Comparison of ENCODE assay signal across 9 cellular contexts in genomic region chr7:4792537-4793126, GRCh38. TPM values are rescaled to one million over a fixed set of nuclear protein-coding genes. Genes with fewer than 3 reads are reported as not detected.
A peak's percentile ranks its signal among the peaks of the same experiment; 100 is the strongest.
DNase-seq lines count a peak whose midpoint lies in the region; ATAC-seq and TF ChIP-seq lines count a peak whose summit lies in the region.
"Had no signal": no experiment of that assay in that cellular context is flagged by ENCODE, and none has a peak within 500 bp of the region (broad histone marks: within the 10 kb centered on the region; RNA-seq: fewer than 3 reads in every experiment).

No MANE protein-coding gene starts in this region.

- no peak overlapping the region for H3K27ac Mint-ChIP-seq in T-helper 2 cell treated with Interferon-gamma antibody and Interleukin-4, amounts not matched to agents 5 μg/mL and 100 μg/mL, for 36 hours

- H3K4me3 ChIP-seq in mucosa of descending colon (no peak overlapping the region), urinary bladder (ENCODE audit: low read depth, low read length) (peak overlapping the region; percentile 20)

- H3K4me1 Mint-ChIP-seq in T-helper 2 cell treated with Interferon-gamma antibody and Interleukin-4, amounts not matched to agents 5 μg/mL and 100 μg/mL, for 36 hours (ENCODE audit: low read depth) = peaks cover 2% of the 10 kb centered on the region

- TF ChIP-seq CTCF in mucosa of descending colon (IDR thresholded peaks at IDR 0.05) = no peak

- intact Hi-C loops in Right ventricle myocardium inferior (cut with DNase I) = loop anchor here (10.0 kb wide), 1 partner anchor 292 kb away; no protein-coding TSS in a partner anchor
- intact Hi-C loops in cardiac septum (cut with DNase I) = no loop called here
- intact Hi-C loops in mucosa of descending colon (cut with DNase I, micrococcal nuclease) = no loop called here

- H3K4me3 Mint-ChIP-seq in T-helper 2 cell treated with Interferon-gamma antibody and Interleukin-4, amounts not matched to agents 5 μg/mL and 100 μg/mL, for 36 hours = no peak overlapping the region

- H3K9me3 ChIP-seq in mucosa of descending colon = no peaks in the 10 kb centered on the region

- no peaks in the 10 kb centered on the region for H3K36me3 ChIP-seq in mucosa of descending colon (ENCODE audit: low read depth)
- peaks cover 8% of the 10 kb centered on the region for H3K36me3 ChIP-seq in urinary bladder (ENCODE audit: insufficient read depth)

- no peaks in the 10 kb centered on the region for H3K9me3 Mint-ChIP-seq in T-helper 2 cell treated with Interferon-gamma antibody and Interleukin-4, amounts not matched to agents 5 μg/mL and 100 μg/mL, for 36 hours

- H3K36me3 Mint-ChIP-seq in T-helper 2 cell treated with Interferon-gamma antibody and Interleukin-4, amounts not matched to agents 5 μg/mL and 100 μg/mL, for 36 hours (ENCODE audit: low read depth) = peaks cover 16% of the 10 kb centered on the region

- no peak for DNase-seq in Right ventricle myocardium inferior (ENCODE audit: missing footprints)
- DNase-seq in cardiac septum (ENCODE audit: low spot score) = no peak
- DNase-seq in ecto neural progenitor cell (ENCODE audit: low spot score) = peak; percentile 69
- DNase-seq in mucosa of descending colon = peak; percentile 31 to 71 (median 45)
- no peak for DNase-seq in NCI-H1105 (lab: John Stamatoyannopoulos, UW)
- DNase-seq in T-helper 2 cell treated with Interferon-gamma antibody and Interleukin-4, amounts not matched to agents 5 μg/mL and 100 μg/mL, for 36 hours (ENCODE audit: low spot score) = no peak
- DNase-seq: NCI-H1417 treated with DMSO at 0.1 percent for 48 hours had no signal

- H3K4me1 ChIP-seq in mucosa of descending colon (ENCODE audit: low read depth) (no peaks in the 10 kb centered on the region), urinary bladder (ENCODE audit: insufficient read depth) (no peaks in the 10 kb centered on the region)

- 31% methylated on average over 47 of the region's 47 CpGs for WGBS in urinary bladder

- no peaks in the 10 kb centered on the region for H3K27me3 Mint-ChIP-seq in T-helper 2 cell treated with Interferon-gamma antibody and Interleukin-4, amounts not matched to agents 5 μg/mL and 100 μg/mL, for 36 hours (ENCODE audit: low read depth)

- ATAC-seq in Right ventricle myocardium inferior (peak; percentile 23), mucosa of descending colon (peak; percentile 60), HG02610 (IDR thresholded peaks at IDR 0.05; ENCODE audit: unreplicated experiment) (no peak)

- H3K27ac ChIP-seq in urinary bladder (ENCODE audit: low read depth) = no peak overlapping the region

RNA-seq across cellular contexts. Expression of gene AP5Z1, which starts 17.2 kb away (rescaled TPM):
- total RNA-seq in Right ventricle myocardium inferior (14.4 TPM), cardiac septum (15.9 TPM), mucosa of descending colon (10 to 100 TPM; 39.5 to 47.4 (median 45.2) TPM), urinary bladder (15.8 TPM)
- polyA plus RNA-seq in urinary bladder = 29.3 TPM

Comparison
In these comparisons a context has a peak if more than half of its experiments do, and no peak if none do; other contexts are left out.
1. DNase-seq: peak in ecto neural progenitor cell (single experiment) and mucosa of descending colon (3 of 3); none in Right ventricle myocardium inferior (single experiment), cardiac septum (single experiment), NCI-H1105 (single experiment) and T-helper 2 cell treated with Interferon-gamma antibody and Interleukin-4, amounts not matched to agents 5 μg/mL and 100 μg/mL, for 36 hours (single experiment).